In genomic region chr16:73034374-73034773, GRCh38 we compare ENCODE assay signal across 16 cellular contexts. TPM values are rescaled to one million over a fixed set of nuclear protein-coding genes. Genes with fewer than 3 reads are reported as not detected.
DNase-seq lines count a peak whose midpoint lies in the region; ATAC-seq and TF ChIP-seq lines count a peak whose summit lies in the region.
"Had no signal": no experiment of that assay in that cellular context is flagged by ENCODE, and none has a peak within 500 bp of the region (broad histone marks: within the 10 kb centered on the region; RNA-seq: fewer than 3 reads in every experiment).

No MANE protein-coding gene starts in this region.

- H3K23ac ChIP-seq in IMR-90 (ENCODE audit: low read depth, low read length): peak overlapping the region; percentile 31; the same call in 1 of the 2 replicates
- H3K23ac ChIP-seq in trophoblast cell (ENCODE audit: low read length): no peak overlapping the region

- ATAC-seq in GM18861 (IDR thresholded peaks at IDR 0.05; ENCODE audit: unreplicated experiment) (peak; percentile 39), GM21723 (IDR thresholded peaks at IDR 0.05; ENCODE audit: unreplicated experiment) (peak; percentile 38), IMR-90 (ENCODE audit: low read depth) (no peak)
- ATAC-seq: activated CD8-positive, alpha-beta memory T cell treated with anti-CD3 and anti-CD28 coated beads, Interleukin-2, amount 10 ng/mL, durations not matched to agents 7 days and 5 days; naive thymus-derived CD4-positive, alpha-beta T cell; T-helper 17 cell had no signal

- no peak for TF ChIP-seq RAD21 in IMR-90 (IDR thresholded peaks at IDR 0.05; ENCODE audit: low read length)

- H3K9me3 ChIP-seq in IMR-90 (ENCODE audit: control insufficient read depth, insufficient read depth, low read length): no peaks in the 10 kb centered on the region
- H3K9me3 ChIP-seq in trophoblast cell (ENCODE audit: insufficient read depth, low read depth, low read length): no peaks in the 10 kb centered on the region
- H3K9me3 ChIP-seq in HAP-1: no peaks in the 10 kb centered on the region
- H3K9me3 ChIP-seq: tibial nerve had no signal

- H3K79me1 ChIP-seq in IMR-90 (ENCODE audit: low read depth in 1 of 2, low read length in 2 of 2) (peaks cover 43 to 84% of the 10 kb centered on the region in 2 experiments), trophoblast cell (ENCODE audit: low read length) (peaks cover 40% of the 10 kb centered on the region)

- no peak overlapping the region for H2BK15ac ChIP-seq in IMR-90 (ENCODE audit: low read depth, low read length)

- H3K14ac ChIP-seq in IMR-90 (replicated peaks; ENCODE audit: low read depth, low read length): 0 out of 2 replicates have a peak overlapping the region, but pooled peaks have one; percentile 14
- H3K14ac ChIP-seq in trophoblast cell (ENCODE audit: low read length): peak overlapping the region; percentile 14

- peaks cover 62% of the 10 kb centered on the region for H4K20me1 ChIP-seq in IMR-90 (ENCODE audit: insufficient read depth, low read length)

- no peak overlapping the region; the same call in 1 of the 2 replicates for H3K18ac ChIP-seq in IMR-90 (ENCODE audit: low read depth, low read length)
- peak overlapping the region; percentile 10 for H3K18ac ChIP-seq in trophoblast cell (ENCODE audit: low read length)

- H2AK5ac ChIP-seq in IMR-90 (ENCODE audit: low read depth, low read length) (no peak overlapping the region; the same call in 1 of the 2 replicates), trophoblast cell (ENCODE audit: low read length) (peak overlapping the region; percentile 31)

- peaks cover 23% of the 10 kb centered on the region for H3K4me1 ChIP-seq in IMR-90 (ENCODE audit: control insufficient read depth, insufficient read depth, low read length)
- peaks cover 50 to 59% of the 10 kb centered on the region in 2 experiments for H3K4me1 ChIP-seq in trophoblast cell (ENCODE audit: control insufficient read depth in 1 of 2, insufficient read depth in 2 of 2, low read length in 2 of 2)
- peaks cover 80% of the 10 kb centered on the region for H3K4me1 ChIP-seq in HAP-1

- no peak overlapping the region for H2AFZ ChIP-seq in IMR-90 (replicated peaks; ENCODE audit: low read length, poor library complexity)
- no peak overlapping the region for H2AFZ ChIP-seq in trophoblast cell (ENCODE audit: insufficient read depth, low read length, poor library complexity)

- no peak overlapping the region for H4K12ac ChIP-seq in trophoblast cell (ENCODE audit: low read depth, low read length)

- H3K4ac ChIP-seq in IMR-90 (ENCODE audit: low read depth, low read length) (no peak overlapping the region; the same call in 1 of the 2 replicates), trophoblast cell (ENCODE audit: low read depth, low read length) (peak overlapping the region; percentile 31)

- peaks cover 5% of the 10 kb centered on the region; the same call in 1 of the 2 replicates for H3K9me1 ChIP-seq in IMR-90 (ENCODE audit: insufficient read depth, low read length)

- H3K4me3 ChIP-seq in IMR-90 (ENCODE audit: insufficient read depth, low read depth, low read length): no peak overlapping the region
- H3K4me3 ChIP-seq in trophoblast cell (ENCODE audit: low read depth, low read length): no peak overlapping the region
- H3K4me3 ChIP-seq in HAP-1: no peak overlapping the region
- H3K4me3 ChIP-seq: tibial nerve had no signal

- CTCF ChIA-PET in IMR-90 (lab: Yijun Ruan, JAX): interaction anchor here (0.6 to 0.7 kb wide), 2 partner anchors 29 to 63 kb away, joined by 4 read pairs; no protein-coding TSS in a partner anchor

- H2BK20ac ChIP-seq in IMR-90 (ENCODE audit: low read depth, low read length): no peak overlapping the region

- H4K91ac ChIP-seq in IMR-90 (ENCODE audit: insufficient read depth, low read depth, low read length): 0 out of 2 replicates have a peak overlapping the region, but pooled peaks have one; percentile 5
- H4K91ac ChIP-seq in trophoblast cell (ENCODE audit: low read depth, low read length): peak overlapping the region; percentile 40

- H4K5ac ChIP-seq in IMR-90 (ENCODE audit: low read depth, low read length): no peak overlapping the region

- H3K9ac ChIP-seq in IMR-90 (ENCODE audit: low read depth, low read length): no peak overlapping the region
- H3K9ac ChIP-seq in trophoblast cell (ENCODE audit: low read length): no peak overlapping the region

- TF ChIP-seq POLR2A in IMR-90 (IDR thresholded peaks at IDR 0.05; ENCODE audit: low read depth, low read length): no peak

- H2BK5ac ChIP-seq in IMR-90 (ENCODE audit: low read depth, low read length, poor library complexity, severe bottlenecking): no peak overlapping the region
- H2BK5ac ChIP-seq in trophoblast cell (ENCODE audit: low read depth, low read length, poor library complexity): peak overlapping the region; percentile 33

- H3K36me3 ChIP-seq in IMR-90 (ENCODE audit: control insufficient read depth, insufficient read depth, low read length) (no peaks in the 10 kb centered on the region), trophoblast cell (ENCODE audit: control insufficient read depth in 1 of 2, insufficient read depth in 2 of 2, low read length in 2 of 2) (no peaks in the 10 kb centered on the region), HAP-1 (replicated peaks) (no peaks in the 10 kb centered on the region)
- H3K36me3 ChIP-seq: tibial nerve had no signal

- peak overlapping the region; percentile 19 for H2AK9ac ChIP-seq in IMR-90 (replicated peaks; ENCODE audit: low read depth, low read length, poor library complexity)

- H3K27ac ChIP-seq in IMR-90 (ENCODE audit: insufficient read depth, low read length) (no peak overlapping the region), trophoblast cell (ENCODE audit: low read depth, low read length) (peak overlapping the region; percentile 23)

- dilution Hi-C loops in IMR-90 (cut with HindIII; ENCODE audit: low sequenced_read_pairs, unreplicated experiment): loop anchor here (25.0 kb wide), 1 partner anchor 97 kb away; no protein-coding TSS in a partner anchor

- intact Hi-C loops in IMR-90 (cut with micrococcal nuclease): no loop called here

- BruUV-seq in IMR-90 (replicated peaks; lab: Mats Ljungman, UMichigan): no TSS peak

- H3K27me3 ChIP-seq in IMR-90 (ENCODE audit: control insufficient read depth, insufficient read depth, low read length): no peaks in the 10 kb centered on the region
- H3K27me3 ChIP-seq in trophoblast cell (ENCODE audit: insufficient read depth, low read length): no peaks in the 10 kb centered on the region
- no peaks in the 10 kb centered on the region for H3K27me3 ChIP-seq in HAP-1 (ENCODE audit: low read depth)
- H3K27me3 ChIP-seq: tibial nerve had no signal

- H3K79me2 ChIP-seq in trophoblast cell (ENCODE audit: control insufficient read depth, insufficient read depth, low read length, poor library complexity): peaks cover 31% of the 10 kb centered on the region

- no peak for DNase-seq in IMR-90
- DNase-seq in trophoblast cell: no peak
- no peak for DNase-seq in hepatic stellate cell (ENCODE audit: low spot score)
- no peak for DNase-seq in HAP-1 (ENCODE audit: low spot score in 2 of 2)
- no peak for DNase-seq in NCI-H2029 (lab: John Stamatoyannopoulos, UW)
- no peak for DNase-seq in germinal center (ENCODE audit: low spot score)
- DNase-seq: activated CD8-positive, alpha-beta memory T cell treated with anti-CD3 and anti-CD28 coated beads, Interleukin-2, amount 10 ng/mL, durations not matched to agents 7 days and 5 days; amniotic stem cell; COR-L47; naive thymus-derived CD4-positive, alpha-beta T cell; NCI-H1105 treated with DMSO at 0.1 percent for 48 hours; stimulated activated CD4-positive, alpha-beta T cell treated with anti-CD3 and anti-CD28 coated beads, Interleukin-2, amount 100 ng/mL, for 48 hours; T-helper 17 cell had no signal

- POLR2A ChIA-PET in IMR-90 (lab: Charles Lee; ENCODE audit: unreplicated experiment): no interaction called here

- H2BK120ac ChIP-seq in IMR-90 (ENCODE audit: low read depth, low read length) (no peak overlapping the region), trophoblast cell (ENCODE audit: insufficient read depth, low read length, poor library complexity) (peak overlapping the region; percentile 9)

- no CpG with 5 or more reads among the region's 4 CpGs for WGBS in IMR-90 (ENCODE audit: extremely low coverage in 2 of 2, insufficient read length in 1 of 2), 2 experiments
- no CpG with 5 or more reads among the region's 4 CpGs for WGBS in trophoblast cell (ENCODE audit: extremely low coverage, insufficient coverage, insufficient read length)

- H3K56ac ChIP-seq in IMR-90 (ENCODE audit: extremely low read depth, insufficient read depth, low read length): no peak overlapping the region

- TF ChIP-seq CTCF in IMR-90 (conservative IDR thresholded peaks at IDR 0.05; ENCODE audit: low read depth, low read length): no peak

- H4K8ac ChIP-seq in IMR-90 (ENCODE audit: low read depth in 2 of 2, low read length in 2 of 2) (0 out of 4 replicates have a peak overlapping the region, but pooled peaks of 1 of the 2 experiments have one; percentile 13), trophoblast cell (ENCODE audit: low read depth, low read length) (no peak overlapping the region)

- no peak overlapping the region; the same call in 1 of the 2 replicates for H3K4me2 ChIP-seq in IMR-90 (ENCODE audit: low read depth, low read length)
- H3K4me2 ChIP-seq in trophoblast cell (ENCODE audit: low read length): peak overlapping the region; percentile 8

- in situ Hi-C loops in IMR-90 (cut with MboI; ENCODE audit: low sequenced_read_pairs) (no loop called here), HAP-1 (cut with MboI; ENCODE audit: low sequenced_read_pairs) (no loop called here)

- peak overlapping the region; percentile 3 for H2BK12ac ChIP-seq in trophoblast cell (ENCODE audit: low read length)

TF ChIP-seq in IMR-90, 13 proteins besides CTCF, POLR2A, EP300 and RAD21:
- no peak for TF ChIP-seq FOS (IDR thresholded peaks at IDR 0.05; ENCODE audit: low read depth, low read length)
- TF ChIP-seq MXI1 (IDR thresholded peaks at IDR 0.05; ENCODE audit: borderline replicate concordance, low read depth, low read length): no peak
- no peak for TF ChIP-seq BHLHE40 (IDR thresholded peaks at IDR 0.05; ENCODE audit: low read depth, low read length)
- no peak for TF ChIP-seq CHD1 (IDR thresholded peaks at IDR 0.05; ENCODE audit: low read depth, low read length)
- no peak for TF ChIP-seq NFE2L2 (IDR thresholded peaks at IDR 0.05; ENCODE audit: low read depth, low read length)
- TF ChIP-seq USF2 (IDR thresholded peaks at IDR 0.05; ENCODE audit: low read depth, low read length): no peak

RNA-seq across cellular contexts. Expression of gene ZFHX3, which starts 13.6 kb away (rescaled TPM):
- total RNA-seq in IMR-90 (2012; rRNA removed): 1.4 and 2.2 TPM in 2 replicates
- 1.7 and 2.0 TPM in 2 replicates for polyA plus RNA-seq in IMR-90 (2012; rRNA removed)
- 0.78 and 1.1 TPM in 2 replicates for polyA plus RNA-seq in IMR-90 (2012; cell fraction: cytosol; rRNA removed)
- polyA plus RNA-seq in IMR-90 (2012; cell fraction: nucleus; rRNA removed; ENCODE audit: low replicate concordance): 1.9 and 2.8 TPM in 2 replicates
- polyA plus RNA-seq in trophoblast cell (2013): 36.4 and 36.5 TPM in 2 replicates
